1 cellular context compared by ENCODE assay signal in the genomic region with DNA sequence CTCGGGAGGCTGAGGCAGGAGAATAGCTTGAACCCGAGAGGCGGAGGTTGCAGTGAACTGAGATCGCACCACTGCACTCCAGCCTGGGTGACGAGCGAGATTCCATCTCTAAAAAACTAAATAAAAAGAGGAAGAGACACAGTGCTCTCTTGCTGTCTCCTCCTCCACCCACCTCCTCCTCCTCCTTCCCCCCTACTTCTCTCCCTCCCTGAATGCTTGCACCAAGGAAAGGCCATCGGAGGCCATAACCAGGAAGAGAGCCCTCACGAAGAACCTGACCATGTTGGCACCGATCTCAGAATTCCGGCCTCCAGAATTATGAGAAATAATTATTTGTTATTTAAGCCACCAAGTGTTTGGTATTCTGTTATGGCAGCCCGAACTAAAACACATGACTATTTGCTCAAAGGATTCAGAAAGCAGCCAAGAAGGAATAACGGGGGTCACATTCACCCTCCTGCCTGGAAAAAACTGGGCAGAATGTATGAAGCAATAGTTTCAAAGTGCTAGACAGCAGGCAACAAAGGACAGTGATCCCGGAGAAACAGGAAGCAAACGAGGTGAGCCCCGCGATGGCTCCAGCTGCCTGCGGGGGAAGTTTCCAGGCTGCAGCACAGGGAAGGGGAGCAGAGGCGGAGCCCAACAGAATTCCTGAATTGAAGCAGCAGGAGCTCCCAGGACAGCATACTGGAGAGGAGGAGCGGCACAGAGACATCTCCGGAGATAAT.
TF ChIP-seq lines count a peak whose summit lies in the region.

No MANE protein-coding gene starts in this region.

TF ChIP-seq in HepG2, 621 proteins besides CTCF, POLR2A, EP300 and RAD21 (continued from another document and continues in another):
- TF ChIP-seq, protein P1, sequence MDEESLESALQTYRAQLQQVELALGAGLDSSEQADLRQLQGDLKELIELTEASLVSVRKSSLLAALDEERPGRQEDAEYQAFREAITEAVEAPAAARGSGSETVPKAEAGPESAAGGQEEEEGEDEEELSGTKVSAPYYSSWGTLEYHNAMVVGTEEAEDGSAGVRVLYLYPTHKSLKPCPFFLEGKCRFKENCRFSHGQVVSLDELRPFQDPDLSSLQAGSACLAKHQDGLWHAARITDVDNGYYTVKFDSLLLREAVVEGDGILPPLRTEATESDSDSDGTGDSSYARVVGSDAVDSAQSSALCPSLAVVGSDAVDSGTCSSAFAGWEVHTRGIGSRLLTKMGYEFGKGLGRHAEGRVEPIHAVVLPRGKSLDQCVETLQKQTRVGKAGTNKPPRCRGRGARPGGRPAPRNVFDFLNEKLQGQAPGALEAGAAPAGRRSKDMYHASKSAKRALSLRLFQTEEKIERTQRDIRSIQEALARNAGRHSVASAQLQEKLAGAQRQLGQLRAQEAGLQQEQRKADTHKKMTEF (CRISPR knock-in tag; IDR thresholded peaks at IDR 0.05) = peak; percentile 52
- no peak for TF ChIP-seq SALL2 (CRISPR knock-in tag; IDR thresholded peaks at IDR 0.05)
- peak; percentile 40; the same call in 1 of the 2 replicates for TF ChIP-seq KDM2A (CRISPR knock-in tag; IDR thresholded peaks at IDR 0.05; ENCODE audit: borderline replicate concordance, low read depth)
- TF ChIP-seq ZC3H4 (CRISPR knock-in tag; IDR thresholded peaks at IDR 0.05; ENCODE audit: borderline replicate concordance) = no peak
- no peak for TF ChIP-seq ZNF570 (CRISPR knock-in tag; IDR thresholded peaks at IDR 0.05; ENCODE audit: borderline replicate concordance)
- TF ChIP-seq, protein P2, sequence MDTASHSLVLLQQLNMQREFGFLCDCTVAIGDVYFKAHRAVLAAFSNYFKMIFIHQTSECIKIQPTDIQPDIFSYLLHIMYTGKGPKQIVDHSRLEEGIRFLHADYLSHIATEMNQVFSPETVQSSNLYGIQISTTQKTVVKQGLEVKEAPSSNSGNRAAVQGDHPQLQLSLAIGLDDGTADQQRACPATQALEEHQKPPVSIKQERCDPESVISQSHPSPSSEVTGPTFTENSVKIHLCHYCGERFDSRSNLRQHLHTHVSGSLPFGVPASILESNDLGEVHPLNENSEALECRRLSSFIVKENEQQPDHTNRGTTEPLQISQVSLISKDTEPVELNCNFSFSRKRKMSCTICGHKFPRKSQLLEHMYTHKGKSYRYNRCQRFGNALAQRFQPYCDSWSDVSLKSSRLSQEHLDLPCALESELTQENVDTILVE (CRISPR knock-in tag; IDR thresholded peaks at IDR 0.05) = no peak
- TF ChIP-seq, protein P3, sequence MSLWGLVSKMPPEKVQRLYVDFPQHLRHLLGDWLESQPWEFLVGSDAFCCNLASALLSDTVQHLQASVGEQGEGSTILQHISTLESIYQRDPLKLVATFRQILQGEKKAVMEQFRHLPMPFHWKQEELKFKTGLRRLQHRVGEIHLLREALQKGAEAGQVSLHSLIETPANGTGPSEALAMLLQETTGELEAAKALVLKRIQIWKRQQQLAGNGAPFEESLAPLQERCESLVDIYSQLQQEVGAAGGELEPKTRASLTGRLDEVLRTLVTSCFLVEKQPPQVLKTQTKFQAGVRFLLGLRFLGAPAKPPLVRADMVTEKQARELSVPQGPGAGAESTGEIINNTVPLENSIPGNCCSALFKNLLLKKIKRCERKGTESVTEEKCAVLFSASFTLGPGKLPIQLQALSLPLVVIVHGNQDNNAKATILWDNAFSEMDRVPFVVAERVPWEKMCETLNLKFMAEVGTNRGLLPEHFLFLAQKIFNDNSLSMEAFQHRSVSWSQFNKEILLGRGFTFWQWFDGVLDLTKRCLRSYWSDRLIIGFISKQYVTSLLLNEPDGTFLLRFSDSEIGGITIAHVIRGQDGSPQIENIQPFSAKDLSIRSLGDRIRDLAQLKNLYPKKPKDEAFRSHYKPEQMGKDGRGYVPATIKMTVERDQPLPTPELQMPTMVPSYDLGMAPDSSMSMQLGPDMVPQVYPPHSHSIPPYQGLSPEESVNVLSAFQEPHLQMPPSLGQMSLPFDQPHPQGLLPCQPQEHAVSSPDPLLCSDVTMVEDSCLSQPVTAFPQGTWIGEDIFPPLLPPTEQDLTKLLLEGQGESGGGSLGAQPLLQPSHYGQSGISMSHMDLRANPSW (CRISPR knock-in tag; IDR thresholded peaks at IDR 0.05; ENCODE audit: borderline replicate concordance) = no peak
- TF ChIP-seq, protein P4, sequence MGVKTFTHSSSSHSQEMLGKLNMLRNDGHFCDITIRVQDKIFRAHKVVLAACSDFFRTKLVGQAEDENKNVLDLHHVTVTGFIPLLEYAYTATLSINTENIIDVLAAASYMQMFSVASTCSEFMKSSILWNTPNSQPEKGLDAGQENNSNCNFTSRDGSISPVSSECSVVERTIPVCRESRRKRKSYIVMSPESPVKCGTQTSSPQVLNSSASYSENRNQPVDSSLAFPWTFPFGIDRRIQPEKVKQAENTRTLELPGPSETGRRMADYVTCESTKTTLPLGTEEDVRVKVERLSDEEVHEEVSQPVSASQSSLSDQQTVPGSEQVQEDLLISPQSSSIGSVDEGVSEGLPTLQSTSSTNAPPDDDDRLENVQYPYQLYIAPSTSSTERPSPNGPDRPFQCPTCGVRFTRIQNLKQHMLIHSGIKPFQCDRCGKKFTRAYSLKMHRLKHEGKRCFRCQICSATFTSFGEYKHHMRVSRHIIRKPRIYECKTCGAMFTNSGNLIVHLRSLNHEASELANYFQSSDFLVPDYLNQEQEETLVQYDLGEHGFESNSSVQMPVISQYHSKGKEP (CRISPR knock-in tag; IDR thresholded peaks at IDR 0.05) = no peak
- no peak for TF ChIP-seq ATF1 (CRISPR knock-in tag; IDR thresholded peaks at IDR 0.05)
- TF ChIP-seq, protein P5, sequence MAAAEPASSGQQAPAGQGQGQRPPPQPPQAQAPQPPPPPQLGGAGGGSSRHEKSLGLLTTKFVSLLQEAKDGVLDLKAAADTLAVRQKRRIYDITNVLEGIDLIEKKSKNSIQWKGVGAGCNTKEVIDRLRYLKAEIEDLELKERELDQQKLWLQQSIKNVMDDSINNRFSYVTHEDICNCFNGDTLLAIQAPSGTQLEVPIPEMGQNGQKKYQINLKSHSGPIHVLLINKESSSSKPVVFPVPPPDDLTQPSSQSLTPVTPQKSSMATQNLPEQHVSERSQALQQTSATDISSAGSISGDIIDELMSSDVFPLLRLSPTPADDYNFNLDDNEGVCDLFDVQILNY (CRISPR knock-in tag; conservative IDR thresholded peaks at IDR 0.05) = no peak
- no peak for TF ChIP-seq ZFP82 (CRISPR knock-in tag; IDR thresholded peaks at IDR 0.05; ENCODE audit: borderline replicate concordance)
- no peak for TF ChIP-seq AKAP8 (CRISPR knock-in tag; IDR thresholded peaks at IDR 0.05)
- TF ChIP-seq ZFP36 (IDR thresholded peaks at IDR 0.05; ENCODE audit: borderline replicate concordance, low read depth, low read length, partially characterized antibody) = no peak
- no peak for TF ChIP-seq SP1 (IDR thresholded peaks at IDR 0.05)
- no peak; the same call in 1 of the 2 replicates for TF ChIP-seq SP1 (CRISPR knock-in tag; IDR thresholded peaks at IDR 0.05)
- TF ChIP-seq, protein P6, sequence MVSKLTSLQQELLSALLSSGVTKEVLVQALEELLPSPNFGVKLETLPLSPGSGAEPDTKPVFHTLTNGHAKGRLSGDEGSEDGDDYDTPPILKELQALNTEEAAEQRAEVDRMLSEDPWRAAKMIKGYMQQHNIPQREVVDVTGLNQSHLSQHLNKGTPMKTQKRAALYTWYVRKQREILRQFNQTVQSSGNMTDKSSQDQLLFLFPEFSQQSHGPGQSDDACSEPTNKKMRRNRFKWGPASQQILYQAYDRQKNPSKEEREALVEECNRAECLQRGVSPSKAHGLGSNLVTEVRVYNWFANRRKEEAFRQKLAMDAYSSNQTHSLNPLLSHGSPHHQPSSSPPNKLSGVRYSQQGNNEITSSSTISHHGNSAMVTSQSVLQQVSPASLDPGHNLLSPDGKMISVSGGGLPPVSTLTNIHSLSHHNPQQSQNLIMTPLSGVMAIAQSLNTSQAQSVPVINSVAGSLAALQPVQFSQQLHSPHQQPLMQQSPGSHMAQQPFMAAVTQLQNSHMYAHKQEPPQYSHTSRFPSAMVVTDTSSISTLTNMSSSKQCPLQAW (CRISPR knock-in tag; IDR thresholded peaks at IDR 0.05) = peak; percentile 66; the same call in 1 of the 2 replicates
- TF ChIP-seq, protein P7, sequence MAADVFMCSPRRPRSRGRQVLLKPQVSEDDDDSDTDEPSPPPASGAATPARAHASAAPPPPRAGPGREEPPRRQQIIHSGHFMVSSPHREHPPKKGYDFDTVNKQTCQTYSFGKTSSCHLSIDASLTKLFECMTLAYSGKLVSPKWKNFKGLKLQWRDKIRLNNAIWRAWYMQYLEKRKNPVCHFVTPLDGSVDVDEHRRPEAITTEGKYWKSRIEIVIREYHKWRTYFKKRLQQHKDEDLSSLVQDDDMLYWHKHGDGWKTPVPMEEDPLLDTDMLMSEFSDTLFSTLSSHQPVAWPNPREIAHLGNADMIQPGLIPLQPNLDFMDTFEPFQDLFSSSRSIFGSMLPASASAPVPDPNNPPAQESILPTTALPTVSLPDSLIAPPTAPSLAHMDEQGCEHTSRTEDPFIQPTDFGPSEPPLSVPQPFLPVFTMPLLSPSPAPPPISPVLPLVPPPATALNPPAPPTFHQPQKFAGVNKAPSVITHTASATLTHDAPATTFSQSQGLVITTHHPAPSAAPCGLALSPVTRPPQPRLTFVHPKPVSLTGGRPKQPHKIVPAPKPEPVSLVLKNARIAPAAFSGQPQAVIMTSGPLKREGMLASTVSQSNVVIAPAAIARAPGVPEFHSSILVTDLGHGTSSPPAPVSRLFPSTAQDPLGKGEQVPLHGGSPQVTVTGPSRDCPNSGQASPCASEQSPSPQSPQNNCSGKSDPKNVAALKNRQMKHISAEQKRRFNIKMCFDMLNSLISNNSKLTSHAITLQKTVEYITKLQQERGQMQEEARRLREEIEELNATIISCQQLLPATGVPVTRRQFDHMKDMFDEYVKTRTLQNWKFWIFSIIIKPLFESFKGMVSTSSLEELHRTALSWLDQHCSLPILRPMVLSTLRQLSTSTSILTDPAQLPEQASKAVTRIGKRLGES (CRISPR knock-in tag; IDR thresholded peaks at IDR 0.05; ENCODE audit: borderline replicate concordance) = no peak
- no peak for TF ChIP-seq ZNF552 (CRISPR knock-in tag; IDR thresholded peaks at IDR 0.05; ENCODE audit: borderline replicate concordance)
- no peak for TF ChIP-seq TBL1XR1 (IDR thresholded peaks at IDR 0.05; ENCODE audit: borderline replicate concordance, low read length, partially characterized antibody)
- no peak for TF ChIP-seq ZNF607 (CRISPR knock-in tag; IDR thresholded peaks at IDR 0.05; ENCODE audit: borderline replicate concordance)
- TF ChIP-seq DPF2 (CRISPR knock-in tag; IDR thresholded peaks at IDR 0.05; ENCODE audit: borderline replicate concordance, low read depth) = no peak
- TF ChIP-seq MIER3 (CRISPR knock-in tag; IDR thresholded peaks at IDR 0.05; ENCODE audit: borderline replicate concordance) = no peak
- TF ChIP-seq, protein P8, sequence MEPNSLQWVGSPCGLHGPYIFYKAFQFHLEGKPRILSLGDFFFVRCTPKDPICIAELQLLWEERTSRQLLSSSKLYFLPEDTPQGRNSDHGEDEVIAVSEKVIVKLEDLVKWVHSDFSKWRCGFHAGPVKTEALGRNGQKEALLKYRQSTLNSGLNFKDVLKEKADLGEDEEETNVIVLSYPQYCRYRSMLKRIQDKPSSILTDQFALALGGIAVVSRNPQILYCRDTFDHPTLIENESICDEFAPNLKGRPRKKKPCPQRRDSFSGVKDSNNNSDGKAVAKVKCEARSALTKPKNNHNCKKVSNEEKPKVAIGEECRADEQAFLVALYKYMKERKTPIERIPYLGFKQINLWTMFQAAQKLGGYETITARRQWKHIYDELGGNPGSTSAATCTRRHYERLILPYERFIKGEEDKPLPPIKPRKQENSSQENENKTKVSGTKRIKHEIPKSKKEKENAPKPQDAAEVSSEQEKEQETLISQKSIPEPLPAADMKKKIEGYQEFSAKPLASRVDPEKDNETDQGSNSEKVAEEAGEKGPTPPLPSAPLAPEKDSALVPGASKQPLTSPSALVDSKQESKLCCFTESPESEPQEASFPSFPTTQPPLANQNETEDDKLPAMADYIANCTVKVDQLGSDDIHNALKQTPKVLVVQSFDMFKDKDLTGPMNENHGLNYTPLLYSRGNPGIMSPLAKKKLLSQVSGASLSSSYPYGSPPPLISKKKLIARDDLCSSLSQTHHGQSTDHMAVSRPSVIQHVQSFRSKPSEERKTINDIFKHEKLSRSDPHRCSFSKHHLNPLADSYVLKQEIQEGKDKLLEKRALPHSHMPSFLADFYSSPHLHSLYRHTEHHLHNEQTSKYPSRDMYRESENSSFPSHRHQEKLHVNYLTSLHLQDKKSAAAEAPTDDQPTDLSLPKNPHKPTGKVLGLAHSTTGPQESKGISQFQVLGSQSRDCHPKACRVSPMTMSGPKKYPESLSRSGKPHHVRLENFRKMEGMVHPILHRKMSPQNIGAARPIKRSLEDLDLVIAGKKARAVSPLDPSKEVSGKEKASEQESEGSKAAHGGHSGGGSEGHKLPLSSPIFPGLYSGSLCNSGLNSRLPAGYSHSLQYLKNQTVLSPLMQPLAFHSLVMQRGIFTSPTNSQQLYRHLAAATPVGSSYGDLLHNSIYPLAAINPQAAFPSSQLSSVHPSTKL (CRISPR knock-in tag; IDR thresholded peaks at IDR 0.05) = peak; percentile 58
- no peak for TF ChIP-seq TEAD2 (CRISPR knock-in tag; IDR thresholded peaks at IDR 0.05)
- peak; percentile 36; the same call in 1 of the 2 replicates for TF ChIP-seq ZMYM4 (CRISPR knock-in tag; IDR thresholded peaks at IDR 0.05)
- no peak for TF ChIP-seq ETV6 (CRISPR knock-in tag; conservative IDR thresholded peaks at IDR 0.05)
- TF ChIP-seq, protein P9, sequence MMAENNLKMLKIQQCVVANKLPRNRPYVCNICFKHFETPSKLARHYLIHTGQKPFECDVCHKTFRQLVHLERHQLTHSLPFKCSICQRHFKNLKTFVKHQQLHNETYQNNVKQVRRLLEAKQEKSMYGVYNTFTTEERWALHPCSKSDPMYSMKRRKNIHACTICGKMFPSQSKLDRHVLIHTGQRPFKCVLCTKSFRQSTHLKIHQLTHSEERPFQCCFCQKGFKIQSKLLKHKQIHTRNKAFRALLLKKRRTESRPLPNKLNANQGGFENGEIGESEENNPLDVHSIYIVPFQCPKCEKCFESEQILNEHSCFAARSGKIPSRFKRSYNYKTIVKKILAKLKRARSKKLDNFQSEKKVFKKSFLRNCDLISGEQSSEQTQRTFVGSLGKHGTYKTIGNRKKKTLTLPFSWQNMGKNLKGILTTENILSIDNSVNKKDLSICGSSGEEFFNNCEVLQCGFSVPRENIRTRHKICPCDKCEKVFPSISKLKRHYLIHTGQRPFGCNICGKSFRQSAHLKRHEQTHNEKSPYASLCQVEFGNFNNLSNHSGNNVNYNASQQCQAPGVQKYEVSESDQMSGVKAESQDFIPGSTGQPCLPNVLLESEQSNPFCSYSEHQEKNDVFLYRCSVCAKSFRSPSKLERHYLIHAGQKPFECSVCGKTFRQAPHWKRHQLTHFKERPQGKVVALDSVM (CRISPR knock-in tag; IDR thresholded peaks at IDR 0.05) = 0 out of 2 replicates have a peak, but pooled peaks have one; percentile 12
- TF ChIP-seq ZNF709 (CRISPR knock-in tag; IDR thresholded peaks at IDR 0.05) = no peak
- no peak for TF ChIP-seq GTF2F1 (IDR thresholded peaks at IDR 0.05; ENCODE audit: low read length)
